8 cellular contexts compared by ENCODE assay signal in genomic region chr4:155667538-155668511, GRCh38. TPM values are rescaled to one million over a fixed set of nuclear protein-coding genes. Genes with fewer than 3 reads are reported as not detected.
A peak's percentile ranks its signal among the peaks of the same experiment; 100 is the strongest.
DNase-seq lines count a peak whose midpoint lies in the region; ATAC-seq and TF ChIP-seq lines count a peak whose summit lies in the region.

No MANE protein-coding gene starts in this region.

- TF ChIP-seq RAD21 in liver (IDR thresholded peaks at IDR 0.05), result no peak

- peak overlapping the region; percentile 22 for H3K4me3 ChIP-seq in RWPE2 (ENCODE audit: severe bottlenecking)
- peak overlapping the region; percentile 33 to 87 (median 69) for H3K4me3 ChIP-seq in dorsolateral prefrontal cortex
- peak overlapping the region; percentile 78 to 88 (median 81) for H3K4me3 ChIP-seq in liver (ENCODE audit: low read depth in 1 of 3, low read length in 3 of 3)
- peak overlapping the region; percentile 92 to 99 for H3K4me3 ChIP-seq in stomach smooth muscle (ENCODE audit: low read length in 2 of 2)

- peak overlapping the region; percentile 95 for H3K27ac ChIP-seq in C4-2B
- no peak overlapping the region for H3K27ac ChIP-seq in RWPE2 (ENCODE audit: poor library complexity, severe bottlenecking)
- peak overlapping the region; percentile 32 to 94 (median 85) for H3K27ac ChIP-seq in dorsolateral prefrontal cortex
- H3K27ac ChIP-seq in liver (ENCODE audit: low read depth in 1 of 2, low read length in 2 of 2), result peak overlapping the region; percentile 84 to 95
- peak overlapping the region; percentile 90 for H3K27ac ChIP-seq in stomach smooth muscle (ENCODE audit: low read length)

- intact Hi-C loops in dorsolateral prefrontal cortex (cut with DNase I), result loop anchor here in 1 of 2 donors (5.0 kb wide), 1 partner anchor 226 kb away; no protein-coding TSS in a partner anchor

- WGBS in liver, result 1% methylated on average over 72 of the region's 72 CpGs

- TF ChIP-seq CTCF in C4-2B (conservative IDR thresholded peaks at IDR 0.05) (no peak), RWPE2 (IDR thresholded peaks at IDR 0.05; ENCODE audit: poor library complexity, severe bottlenecking) (no peak), dorsolateral prefrontal cortex (IDR thresholded peaks at IDR 0.05 in 54 of 56, conservative IDR thresholded peaks at IDR 0.05 in 2 of 56; ENCODE audit: low read depth in 1 of 56, partially characterized antibody in 56 of 56) (no peak), liver (IDR thresholded peaks at IDR 0.05; ENCODE audit: low read depth, low read length, missing input control) (no peak)

- no peak for DNase-seq in RWPE2 (ENCODE audit: low spot score)
- peak in 8 of 10 donors; percentile 29 to 64 (median 37) for DNase-seq in dorsolateral prefrontal cortex
- DNase-seq in effector CD4-positive, alpha-beta T cell, result no peak

- peak overlapping the region; percentile 67 to 83 for H3K9ac ChIP-seq in liver (ENCODE audit: low read depth in 1 of 2, low read length in 2 of 2)
- H3K9ac ChIP-seq in stomach smooth muscle (ENCODE audit: low read length in 2 of 2), result peak overlapping the region; percentile 86 to 93

- H3K36me3 ChIP-seq in RWPE2 (ENCODE audit: low read depth) (no peaks in the 10 kb centered on the region), liver (ENCODE audit: control insufficient read depth in 4 of 4, insufficient read depth in 3 of 4, low read depth in 1 of 4, low read length in 3 of 4) (no peaks in the 10 kb centered on the region), stomach smooth muscle (ENCODE audit: control insufficient read depth in 2 of 2, insufficient read depth in 2 of 2, low read length in 2 of 2) (no peaks in the 10 kb centered on the region)

- H3K9me3 ChIP-seq in RWPE2 (ENCODE audit: severe bottlenecking) (no peaks in the 10 kb centered on the region), liver (ENCODE audit: control insufficient read depth in 4 of 4, low read length in 3 of 4) (no peaks in the 10 kb centered on the region), stomach smooth muscle (ENCODE audit: control insufficient read depth in 2 of 2, low read length in 2 of 2) (no peaks in the 10 kb centered on the region)

- H3K4me1 ChIP-seq in RWPE2 (ENCODE audit: insufficient read depth, poor library complexity, severe bottlenecking) (no peaks in the 10 kb centered on the region), liver (ENCODE audit: control insufficient read depth in 4 of 4, insufficient read depth in 4 of 4, low read length in 3 of 4) (peaks cover 2 to 19% (median 12%) of the 10 kb centered on the region in 4 donors), stomach smooth muscle (ENCODE audit: control insufficient read depth, insufficient read depth, low read length) (peaks cover 7% of the 10 kb centered on the region)

- ATAC-seq in GM19023 (IDR thresholded peaks at IDR 0.05; ENCODE audit: unreplicated experiment), result peak; percentile 57
- peak; percentile 53 for ATAC-seq in HG03135 (IDR thresholded peaks at IDR 0.05; ENCODE audit: unreplicated experiment)
- peak; percentile 67 for ATAC-seq in RWPE2 (ENCODE audit: low read depth)

- H3K27me3 ChIP-seq in RWPE2 (ENCODE audit: insufficient read depth, poor library complexity, severe bottlenecking) (peaks cover 45% of the 10 kb centered on the region), dorsolateral prefrontal cortex (peaks cover 0 to 10% (median 0%) of the 10 kb centered on the region in 45 donors), liver (ENCODE audit: control insufficient read depth in 4 of 4, insufficient read depth in 4 of 4, low read length in 3 of 4) (peaks cover 0 to 6% (median 0%) of the 10 kb centered on the region in 4 donors), stomach smooth muscle (ENCODE audit: control insufficient read depth in 1 of 2, insufficient read depth in 2 of 2, low read length in 2 of 2) (no peaks in the 10 kb centered on the region)

TF ChIP-seq in liver, 16 proteins besides CTCF, POLR2A, EP300 and RAD21:
- no peak for TF ChIP-seq RXRA (IDR thresholded peaks at IDR 0.05)
- no peak for TF ChIP-seq YY1 (IDR thresholded peaks at IDR 0.05)

RNA-seq across cellular contexts. Expression of gene GUCY1A1, which starts 1.2 kb away (rescaled TPM):
- total RNA-seq in dorsolateral prefrontal cortex (10 to 100 TPM; 26.3 to 69.2 (median 43.1) TPM), liver (10 to 100 TPM in 1 of 2 donors, 1 to 10 TPM in 1; 9.7 to 13.5 TPM)
- polyA plus RNA-seq in liver, result 1 to 10 TPM; 2.8 to 5.6 TPM

Comparison
In these comparisons a context has a peak if more than half of its experiments do, and no peak if none do; other contexts are left out.
1. DNase-seq: peak in dorsolateral prefrontal cortex (8 of 10); none in RWPE2 (single experiment) and effector CD4-positive, alpha-beta T cell (single experiment).
2. H3K4me3 ChIP-seq: peak in every context shown above with its lines; median percentile 96 in stomach smooth muscle; 81 in liver; 69 in dorsolateral prefrontal cortex; 22 in RWPE2.
3. Peak in every context shown above with its lines, with median percentiles within 50 percentile points of each other: ATAC-seq.